Comparison of ENCODE assay signal across 18 cellular contexts in the genomic region with DNA sequence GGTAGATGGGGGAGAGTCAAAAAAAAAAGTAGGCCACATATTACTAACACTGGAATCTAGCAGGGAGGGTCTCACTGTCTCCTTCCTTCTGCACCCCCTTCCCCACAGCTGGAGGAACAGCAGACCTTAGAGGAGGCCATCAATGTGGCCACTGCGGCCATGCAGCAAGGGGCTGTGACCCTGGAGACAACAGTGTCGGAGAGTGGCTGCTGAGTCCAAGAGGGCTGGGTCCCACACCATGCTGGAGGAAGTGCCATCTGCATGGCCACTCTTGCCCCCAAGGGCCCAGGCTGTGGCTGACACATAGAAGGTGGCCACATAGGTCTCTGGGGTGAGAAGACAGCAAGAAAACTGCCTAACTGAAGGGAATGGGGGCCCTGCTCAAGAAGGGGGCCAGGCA.
"Had no signal": no experiment of that assay in that cellular context is flagged by ENCODE, and none has a peak within 500 bp of the region (broad histone marks: within the 10 kb centered on the region; RNA-seq: fewer than 3 reads in every experiment).

No MANE protein-coding gene starts in this region.

- H3K4me3 ChIP-seq: left ventricle myocardium inferior, lung, mucosa of descending colon, pancreas, right atrium auricular region, right lobe of liver, skin epidermis, stomach, testis, thyroid gland, transverse colon, upper lobe of right lung had no signal

- H3K27ac ChIP-seq: left ventricle myocardium inferior, pancreas, right atrium auricular region, right lobe of liver, skin epidermis, stomach, testis, thyroid gland, transverse colon, upper lobe of right lung had no signal

- H3K9me3 ChIP-seq: left ventricle myocardium inferior, mucosa of descending colon, pancreas, right atrium auricular region, right lobe of liver, stomach, testis, thyroid gland, transverse colon, upper lobe of right lung had no signal

- DNase-seq: left ventricle myocardium inferior; right lobe of liver; stimulated activated naive B cell treated with anti-CD40 and anti-IgM and Interleukin-4, amounts not matched to agents 10 μg/mL and 1 μg/mL and 100 μg/mL, for 72 hours; upper lobe of right lung had no signal

- H3K4me3 Mint-ChIP-seq: immature natural killer cell; nephron; neural crest cell; stimulated activated naive B cell treated with anti-CD40 and anti-IgM and Interleukin-4, amounts not matched to agents 10 μg/mL and 1 μg/mL and 100 μg/mL, for 72 hours had no signal

- H3K9me3 Mint-ChIP-seq: immature natural killer cell; naive thymus-derived CD8-positive, alpha-beta T cell; nephron; neural crest cell; stimulated activated naive B cell treated with anti-CD40 and anti-IgM and Interleukin-4, amounts not matched to agents 10 μg/mL and 1 μg/mL and 100 μg/mL, for 72 hours had no signal

- H3K27me3 ChIP-seq: pancreas, right atrium auricular region, right lobe of liver, stomach, testis, thyroid gland, transverse colon, upper lobe of right lung had no signal

- H3K27ac Mint-ChIP-seq: nephron; stimulated activated naive B cell treated with anti-CD40 and anti-IgM and Interleukin-4, amounts not matched to agents 10 μg/mL and 1 μg/mL and 100 μg/mL, for 72 hours had no signal

- H3K4me1 ChIP-seq: right lobe of liver had no signal

- H3K27me3 Mint-ChIP-seq: naive thymus-derived CD8-positive, alpha-beta T cell; stimulated activated naive B cell treated with anti-CD40 and anti-IgM and Interleukin-4, amounts not matched to agents 10 μg/mL and 1 μg/mL and 100 μg/mL, for 72 hours had no signal

- FAIRE-seq: islet of Langerhans, pancreas had no signal
